Comparison of ENCODE assay signal across 31 cellular contexts in the genomic region with DNA sequence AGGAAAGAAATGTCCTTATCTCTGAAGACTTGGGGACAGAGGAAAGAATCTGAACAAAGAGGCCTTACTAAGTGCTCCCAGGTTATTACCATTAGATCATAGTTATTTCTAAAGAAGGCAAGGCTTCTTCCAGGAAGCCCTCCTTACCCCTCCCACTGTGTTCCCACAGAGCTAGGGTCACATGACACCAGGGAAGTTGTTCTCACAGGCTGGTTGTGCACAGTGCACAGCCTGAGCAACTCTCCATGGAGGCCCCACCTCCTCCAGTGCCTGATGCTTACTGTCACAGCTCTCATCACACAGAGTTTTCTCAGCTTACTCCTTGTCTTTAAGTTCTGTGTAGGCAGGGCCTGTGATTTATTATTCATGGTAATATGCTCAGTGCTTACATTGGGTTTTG.
A peak's percentile ranks its signal among the peaks of the same experiment; 100 is the strongest.
DNase-seq lines count a peak whose midpoint lies in the region; ATAC-seq, FAIRE-seq and TF ChIP-seq lines count a peak whose summit lies in the region.
"Had no signal": no experiment of that assay in that cellular context is flagged by ENCODE, and none has a peak within 500 bp of the region (broad histone marks: within the 10 kb centered on the region; RNA-seq: fewer than 3 reads in every experiment).

No MANE protein-coding gene starts in this region.

- no peaks in the 10 kb centered on the region for H3K27me3 Mint-ChIP-seq in activated naive CD8-positive, alpha-beta T cell treated with anti-CD3 and anti-CD28 coated beads for 36 hours
- no peaks in the 10 kb centered on the region for H3K27me3 Mint-ChIP-seq in activated naive CD8-positive, alpha-beta T cell treated with anti-CD3 and anti-CD28 coated beads, Interleukin-2, amount 50 U/mL, for 24 hours
- H3K27me3 Mint-ChIP-seq: naive thymus-derived CD4-positive, alpha-beta T cell had no signal

- POLR2A ChIA-PET in K562 (lab: Yijun Ruan, JAX), result interaction anchor here (0.7 kb wide), 1 partner anchor 130 kb away, joined by 3 read pairs; no protein-coding TSS in a partner anchor

- H3K4me3 ChIP-seq in K562, result no peak overlapping the region
- H3K4me3 ChIP-seq: heart left ventricle, SK-N-MC had no signal

- 0 out of 2 replicates have a peak, but pooled peaks cover 2% of the 10 kb centered on the region for H4K20me1 ChIP-seq in K562 (replicated peaks; ENCODE audit: control insufficient read depth, insufficient read depth, low read length)

- no peaks in the 10 kb centered on the region for H3K9me1 ChIP-seq in K562 (ENCODE audit: control insufficient read depth, insufficient read depth, low read length)

- no peak for ATAC-seq in activated naive CD8-positive, alpha-beta T cell treated with anti-CD3 and anti-CD28 coated beads, Interleukin-2, amount 50 U/mL, for 24 hours
- ATAC-seq in K562, result 0 out of 3 replicates have a peak, but pooled peaks have one; percentile 39
- peak; percentile 53 for ATAC-seq in stimulated activated effector memory CD8-positive, alpha-beta T cell treated with anti-CD3 and anti-CD28 coated beads, Interleukin-12 subunit alpha, Interleukin-12 subunit beta, amount 100 ng/mL, for 72 hours
- no peak for ATAC-seq in HG02852 (IDR thresholded peaks at IDR 0.05; ENCODE audit: unreplicated experiment)
- ATAC-seq: activated T-cell treated with anti-CD3 and anti-CD28 coated beads, Interleukin-2, amount 50 U/mL, for 4 hours; heart left ventricle; naive thymus-derived CD4-positive, alpha-beta T cell had no signal

- peaks cover 10% of the 10 kb centered on the region for H3K36me3 Mint-ChIP-seq in activated naive CD8-positive, alpha-beta T cell treated with anti-CD3 and anti-CD28 coated beads for 36 hours
- peaks cover 1% of the 10 kb centered on the region for H3K36me3 Mint-ChIP-seq in activated naive CD8-positive, alpha-beta T cell treated with anti-CD3 and anti-CD28 coated beads, Interleukin-2, amount 50 U/mL, for 24 hours (ENCODE audit: low read depth)
- no peaks in the 10 kb centered on the region for H3K36me3 Mint-ChIP-seq in stimulated activated effector memory CD8-positive, alpha-beta T cell treated with anti-CD3 and anti-CD28 coated beads, Interleukin-12 subunit alpha, Interleukin-12 subunit beta, amount 100 ng/mL, for 72 hours

- H3K9ac ChIP-seq in K562 (ENCODE audit: insufficient read depth in 1 of 2, low read depth in 2 of 2, low read length in 2 of 2), result no peak overlapping the region

- TF ChIP-seq RAD21 in K562 (CRISPR knock-in tag; conservative IDR thresholded peaks at IDR 0.05 in 1 of 2, IDR thresholded peaks at IDR 0.05 in 1 of 2), result no peak

- no peak overlapping the region for H3K27ac ChIP-seq in K562 (ENCODE audit: extremely low read depth, low read depth, low read length)
- H3K27ac ChIP-seq: brain microvascular endothelial cell, heart left ventricle, HL-60, SK-N-MC had no signal

- H2AFZ ChIP-seq in K562 (ENCODE audit: low read depth, low read length), result no peak overlapping the region

- DNase-seq in activated naive CD8-positive, alpha-beta T cell treated with anti-CD3 and anti-CD28 coated beads for 36 hours, result peak; percentile 5
- no peak for DNase-seq in activated naive CD8-positive, alpha-beta T cell treated with anti-CD3 and anti-CD28 coated beads, Interleukin-2, amount 50 U/mL, for 24 hours
- peak; percentile 51 for DNase-seq in SK-MEL-5 (ENCODE audit: low read depth, low spot score)
- peak in 1 of 4 experiments; percentile 3 for DNase-seq in K562 (ENCODE audit: extremely low read depth in 1 of 4, low spot score in 3 of 4)
- no peak for DNase-seq in stimulated activated effector memory CD8-positive, alpha-beta T cell treated with anti-CD3 and anti-CD28 coated beads, Interleukin-12 subunit alpha, Interleukin-12 subunit beta, amount 100 ng/mL, for 72 hours (ENCODE audit: low spot score in 2 of 2)
- no peak for DNase-seq in SHP77 treated with DMSO at 0.1 percent for 48 hours (lab: John Stamatoyannopoulos, UW)
- DNase-seq: activated T-cell treated with anti-CD3 and anti-CD28 coated beads, Interleukin-2, amount 50 U/mL, for 4 hours; amygdala; BE2C; brain microvascular endothelial cell; CD8-positive, alpha-beta memory T cell; cerebellar nuclear complex; dermis blood vessel endothelial cell; endodermal cell; foreskin fibroblast; heart left ventricle; midbrain; MM.1S; naive thymus-derived CD4-positive, alpha-beta T cell; NCI-H1105 treated with DMSO at 0.1 percent for 48 hours; NCI-H187 treated with DMSO at 0.1 percent for 48 hours; NCI-H2171; NCI-H82; RPMI8226; stimulated activated CD4-positive, alpha-beta T cell treated with anti-CD3 and anti-CD28 coated beads, Interleukin-4, amount 100 ng/mL, for 4 hours; substantia nigra had no signal

- no peaks in the 10 kb centered on the region for H3K9me3 Mint-ChIP-seq in activated naive CD8-positive, alpha-beta T cell treated with anti-CD3 and anti-CD28 coated beads for 36 hours
- H3K9me3 Mint-ChIP-seq in activated naive CD8-positive, alpha-beta T cell treated with anti-CD3 and anti-CD28 coated beads, Interleukin-2, amount 50 U/mL, for 24 hours, result no peaks in the 10 kb centered on the region
- H3K9me3 Mint-ChIP-seq in stimulated activated effector memory CD8-positive, alpha-beta T cell treated with anti-CD3 and anti-CD28 coated beads, Interleukin-12 subunit alpha, Interleukin-12 subunit beta, amount 100 ng/mL, for 72 hours, result no peaks in the 10 kb centered on the region
- H3K9me3 Mint-ChIP-seq: activated T-cell treated with anti-CD3 and anti-CD28 coated beads, Interleukin-2, amount 50 U/mL, for 4 hours; naive thymus-derived CD4-positive, alpha-beta T cell had no signal

- CTCF ChIA-PET in K562 (lab: Yijun Ruan, JAX; ENCODE audit: low intra/inter-chr PET ratio), result no interaction called here

- no peak for TF ChIP-seq CTCF in K562 (IDR thresholded peaks at IDR 0.05 in 2 of 3, conservative IDR thresholded peaks at IDR 0.05 in 1 of 3; ENCODE audit: insufficient read depth in 2 of 3, low read depth in 1 of 3, low read length in 3 of 3)

- TF ChIP-seq EP300 in K562 (IDR thresholded peaks at IDR 0.05; ENCODE audit: low read length), result no peak

- no peaks in the 10 kb centered on the region for H3K4me1 ChIP-seq in K562 (replicated peaks in 1 of 2; ENCODE audit: control insufficient read depth in 2 of 2, insufficient read depth in 2 of 2, low read length in 2 of 2)
- H3K4me1 ChIP-seq: heart left ventricle had no signal

- no peaks in the 10 kb centered on the region for H3K9me3 ChIP-seq in K562 (replicated peaks; ENCODE audit: control insufficient read depth, insufficient read depth, low read depth, low read length)
- H3K9me3 ChIP-seq: BE2C, heart left ventricle had no signal

- TF ChIP-seq POLR2A in K562 (conservative IDR thresholded peaks at IDR 0.05), result no peak

- in situ Hi-C loops in SK-MEL-5 (cut with HindIII; ENCODE audit: low pct_unique_long_range_greater_than_20kb, low sequenced_read_pairs) (no loop called here), K562 (cut with MboI) (no loop called here)

- H3K4me2 ChIP-seq in K562 (ENCODE audit: insufficient read depth, low read length), result no peak overlapping the region

- no TSS peak for BruUV-seq in K562 (replicated peaks; lab: Mats Ljungman, UMichigan)

- H3K27ac Mint-ChIP-seq in activated naive CD8-positive, alpha-beta T cell treated with anti-CD3 and anti-CD28 coated beads for 36 hours, result no peak overlapping the region
- no peak overlapping the region for H3K27ac Mint-ChIP-seq in activated naive CD8-positive, alpha-beta T cell treated with anti-CD3 and anti-CD28 coated beads, Interleukin-2, amount 50 U/mL, for 24 hours
- H3K27ac Mint-ChIP-seq in stimulated activated effector memory CD8-positive, alpha-beta T cell treated with anti-CD3 and anti-CD28 coated beads, Interleukin-12 subunit alpha, Interleukin-12 subunit beta, amount 100 ng/mL, for 72 hours, result no peak overlapping the region
- H3K27ac Mint-ChIP-seq: CD8-positive, alpha-beta memory T cell; endodermal cell had no signal

- peaks cover 0 to 4% of the 10 kb centered on the region in 2 experiments; a peak in 3 of 5 replicates for H3K27me3 ChIP-seq in K562 (ENCODE audit: control insufficient read depth in 2 of 2, insufficient read depth in 2 of 2, low read length in 2 of 2)
- H3K27me3 ChIP-seq: BE2C, brain microvascular endothelial cell, heart left ventricle had no signal

- intact Hi-C loops in K562 (cut with micrococcal nuclease), result no loop called here

- H3K36me3 ChIP-seq in K562 (ENCODE audit: control insufficient read depth, insufficient read depth, low read length), result no peaks in the 10 kb centered on the region
- H3K36me3 ChIP-seq: BE2C, brain microvascular endothelial cell had no signal

- H3K4me1 Mint-ChIP-seq in activated naive CD8-positive, alpha-beta T cell treated with anti-CD3 and anti-CD28 coated beads for 36 hours, result peaks cover 10% of the 10 kb centered on the region
- H3K4me1 Mint-ChIP-seq in activated naive CD8-positive, alpha-beta T cell treated with anti-CD3 and anti-CD28 coated beads, Interleukin-2, amount 50 U/mL, for 24 hours, result peaks cover 9% of the 10 kb centered on the region
- peaks cover 8% of the 10 kb centered on the region for H3K4me1 Mint-ChIP-seq in stimulated activated effector memory CD8-positive, alpha-beta T cell treated with anti-CD3 and anti-CD28 coated beads, Interleukin-12 subunit alpha, Interleukin-12 subunit beta, amount 100 ng/mL, for 72 hours
- H3K4me1 Mint-ChIP-seq: endodermal cell had no signal

- H3K79me2 ChIP-seq in K562 (ENCODE audit: control insufficient read depth, insufficient read depth, low read length), result no peaks in the 10 kb centered on the region

- FAIRE-seq in K562 (lab: Jason Lieb, UNC), result no peak
- FAIRE-seq: GM18507, GM19239 had no signal

- H3K4me3 Mint-ChIP-seq in activated naive CD8-positive, alpha-beta T cell treated with anti-CD3 and anti-CD28 coated beads for 36 hours, result no peak overlapping the region
- H3K4me3 Mint-ChIP-seq in activated naive CD8-positive, alpha-beta T cell treated with anti-CD3 and anti-CD28 coated beads, Interleukin-2, amount 50 U/mL, for 24 hours, result no peak overlapping the region
- H3K4me3 Mint-ChIP-seq in stimulated activated effector memory CD8-positive, alpha-beta T cell treated with anti-CD3 and anti-CD28 coated beads, Interleukin-12 subunit alpha, Interleukin-12 subunit beta, amount 100 ng/mL, for 72 hours, result no peak overlapping the region
- H3K4me3 Mint-ChIP-seq: activated T-cell treated with anti-CD3 and anti-CD28 coated beads, Interleukin-2, amount 50 U/mL, for 4 hours; CD8-positive, alpha-beta memory T cell; endodermal cell; naive thymus-derived CD4-positive, alpha-beta T cell had no signal

Comparison
In these comparisons a context has a peak if more than half of its experiments do, and no peak if none do; other contexts are left out.
1. DNase-seq: peak in activated naive CD8-positive, alpha-beta T cell treated with anti-CD3 and anti-CD28 coated beads for 36 hours (single experiment) and SK-MEL-5 (single experiment); none in activated naive CD8-positive, alpha-beta T cell treated with anti-CD3 and anti-CD28 coated beads, Interleukin-2, amount 50 U/mL, for 24 hours (single experiment), stimulated activated effector memory CD8-positive, alpha-beta T cell treated with anti-CD3 and anti-CD28 coated beads, Interleukin-12 subunit alpha, Interleukin-12 subunit beta, amount 100 ng/mL, for 72 hours (0 of 2) and SHP77 treated with DMSO at 0.1 percent for 48 hours (single experiment).
2. ATAC-seq: peak in K562 (single experiment) and stimulated activated effector memory CD8-positive, alpha-beta T cell treated with anti-CD3 and anti-CD28 coated beads, Interleukin-12 subunit alpha, Interleukin-12 subunit beta, amount 100 ng/mL, for 72 hours (single experiment); none in activated naive CD8-positive, alpha-beta T cell treated with anti-CD3 and anti-CD28 coated beads, Interleukin-2, amount 50 U/mL, for 24 hours (single experiment) and HG02852 (single experiment).